8 cellular contexts compared by ENCODE assay signal in the genomic region with DNA sequence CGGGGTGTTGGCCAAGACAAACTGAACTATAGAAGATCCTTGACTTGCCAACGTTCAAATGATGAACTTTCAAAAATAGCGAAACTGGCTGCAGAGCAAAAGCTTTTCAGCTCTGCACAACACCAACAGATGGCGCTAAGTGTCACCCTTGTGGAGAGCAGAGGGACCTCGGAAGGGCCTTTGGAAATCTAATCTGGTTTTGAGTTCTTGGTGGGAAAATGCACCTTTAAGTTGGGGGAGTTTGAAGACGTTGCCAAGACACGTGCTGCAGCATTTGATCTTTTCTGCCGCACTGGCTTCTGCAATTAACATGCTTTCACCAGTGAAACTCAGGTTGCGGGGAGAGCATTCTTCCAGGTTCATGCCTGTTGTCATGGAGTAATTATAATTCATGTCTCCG. TPM values are rescaled to one million over a fixed set of nuclear protein-coding genes. Genes with fewer than 3 reads are reported as not detected.
DNase-seq lines count a peak whose midpoint lies in the region; ATAC-seq and TF ChIP-seq lines count a peak whose summit lies in the region.

No MANE protein-coding gene starts in this region.

- H3K27me3 ChIP-seq in tibial nerve: no peaks in the 10 kb centered on the region

- TF ChIP-seq CTCF in AG10803 (conservative IDR thresholded peaks at IDR 0.05; ENCODE audit: low read length): peak; percentile 29; the same call in 1 of the 2 replicates
- peak; percentile 59 for TF ChIP-seq CTCF in GM20000 (IDR thresholded peaks at IDR 0.05; ENCODE audit: extremely low read depth, missing control alignments)
- peak; percentile 26 for TF ChIP-seq CTCF in fibroblast of mammary gland (conservative IDR thresholded peaks at IDR 0.05; ENCODE audit: control insufficient read depth, insufficient read depth, low read depth, low read length)
- peak; percentile 9 to 35 (median 18) for TF ChIP-seq CTCF in tibial nerve (IDR thresholded peaks at IDR 0.05)

- WGBS in tibial nerve, 2 donors: 36 to 48% methylated on average over 10 of the region's 10 CpGs

- no peak for ATAC-seq in HG02870 (IDR thresholded peaks at IDR 0.05; ENCODE audit: unreplicated experiment)

- TF ChIP-seq EP300 in tibial nerve (IDR thresholded peaks at IDR 0.05): no peak

- H3K36me3 ChIP-seq in tibial nerve: no peaks in the 10 kb centered on the region

- no peaks in the 10 kb centered on the region for H3K4me1 ChIP-seq in tibial nerve

- no peak overlapping the region for H3K4me3 ChIP-seq in AG10803 (ENCODE audit: low read length)
- H3K4me3 ChIP-seq in fibroblast of mammary gland (ENCODE audit: control insufficient read depth, low read depth, low read length): no peak overlapping the region
- no peak overlapping the region for H3K4me3 ChIP-seq in tibial nerve

- no peak overlapping the region for H3K27ac ChIP-seq in tibial nerve

- TF ChIP-seq POLR2A in tibial nerve (IDR thresholded peaks at IDR 0.05): no peak

- DNase-seq in AG10803 (ENCODE audit: low read depth) (peak; percentile 4), GM20000 (ENCODE audit: low spot score) (peak; percentile 39), OCI-M1 (lab: John Stamatoyannopoulos, UW) (peak; percentile 57), fibroblast of mammary gland (ENCODE audit: low read depth) (peak; percentile 4), tibial nerve (ENCODE audit: low spot score in 2 of 2) (no peak), mesenteric fat pad (ENCODE audit: low spot score) (no peak), NCI-H187 (lab: John Stamatoyannopoulos, UW) (no peak)

- H3K9me3 ChIP-seq in tibial nerve: no peaks in the 10 kb centered on the region

RNA-seq across cellular contexts. Expression of a gene that starts 26.3 kb away (rescaled TPM):
- total RNA-seq in tibial nerve (10 to 100 TPM; 40.5 to 61.8 (median 57.7) TPM), mesenteric fat pad (44.2 TPM)

Comparison
In these comparisons a context has a peak if more than half of its experiments do, and no peak if none do; other contexts are left out.
1. DNase-seq: peak in AG10803 (single experiment), GM20000 (single experiment), OCI-M1 (single experiment) and fibroblast of mammary gland (single experiment); none in tibial nerve (0 of 2), mesenteric fat pad (single experiment) and NCI-H187 (0 of 2).
2. Peak in every context shown above with its lines, with median percentiles within 50 percentile points of each other: CTCF ChIP-seq.